ENCODE assay signal across 1 cellular context in genomic region chr19:20923077-20923871, GRCh38.
TF ChIP-seq lines count a peak whose summit lies in the region.

TSS of gene ZNF85 (plus strand) at chr19:20923251. CDS start at chr19:20923401, 150 bp downstream.

TF ChIP-seq in WTC11, 78 proteins besides CTCF, POLR2A, EP300 and RAD21 (continued from another document and continues in another):
- TF ChIP-seq, protein P1, sequence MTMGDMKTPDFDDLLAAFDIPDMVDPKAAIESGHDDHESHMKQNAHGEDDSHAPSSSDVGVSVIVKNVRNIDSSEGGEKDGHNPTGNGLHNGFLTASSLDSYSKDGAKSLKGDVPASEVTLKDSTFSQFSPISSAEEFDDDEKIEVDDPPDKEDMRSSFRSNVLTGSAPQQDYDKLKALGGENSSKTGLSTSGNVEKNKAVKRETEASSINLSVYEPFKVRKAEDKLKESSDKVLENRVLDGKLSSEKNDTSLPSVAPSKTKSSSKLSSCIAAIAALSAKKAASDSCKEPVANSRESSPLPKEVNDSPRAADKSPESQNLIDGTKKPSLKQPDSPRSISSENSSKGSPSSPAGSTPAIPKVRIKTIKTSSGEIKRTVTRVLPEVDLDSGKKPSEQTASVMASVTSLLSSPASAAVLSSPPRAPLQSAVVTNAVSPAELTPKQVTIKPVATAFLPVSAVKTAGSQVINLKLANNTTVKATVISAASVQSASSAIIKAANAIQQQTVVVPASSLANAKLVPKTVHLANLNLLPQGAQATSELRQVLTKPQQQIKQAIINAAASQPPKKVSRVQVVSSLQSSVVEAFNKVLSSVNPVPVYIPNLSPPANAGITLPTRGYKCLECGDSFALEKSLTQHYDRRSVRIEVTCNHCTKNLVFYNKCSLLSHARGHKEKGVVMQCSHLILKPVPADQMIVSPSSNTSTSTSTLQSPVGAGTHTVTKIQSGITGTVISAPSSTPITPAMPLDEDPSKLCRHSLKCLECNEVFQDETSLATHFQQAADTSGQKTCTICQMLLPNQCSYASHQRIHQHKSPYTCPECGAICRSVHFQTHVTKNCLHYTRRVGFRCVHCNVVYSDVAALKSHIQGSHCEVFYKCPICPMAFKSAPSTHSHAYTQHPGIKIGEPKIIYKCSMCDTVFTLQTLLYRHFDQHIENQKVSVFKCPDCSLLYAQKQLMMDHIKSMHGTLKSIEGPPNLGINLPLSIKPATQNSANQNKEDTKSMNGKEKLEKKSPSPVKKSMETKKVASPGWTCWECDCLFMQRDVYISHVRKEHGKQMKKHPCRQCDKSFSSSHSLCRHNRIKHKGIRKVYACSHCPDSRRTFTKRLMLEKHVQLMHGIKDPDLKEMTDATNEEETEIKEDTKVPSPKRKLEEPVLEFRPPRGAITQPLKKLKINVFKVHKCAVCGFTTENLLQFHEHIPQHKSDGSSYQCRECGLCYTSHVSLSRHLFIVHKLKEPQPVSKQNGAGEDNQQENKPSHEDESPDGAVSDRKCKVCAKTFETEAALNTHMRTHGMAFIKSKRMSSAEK (CRISPR knock-in tag; IDR thresholded peaks at IDR 0.05; ENCODE audit: borderline replicate concordance), result no peak
- TF ChIP-seq ZNF416 (CRISPR knock-in tag; IDR thresholded peaks at IDR 0.05) (no peak), NR1H2 (CRISPR knock-in tag; IDR thresholded peaks at IDR 0.05) (no peak), ZNF138 (CRISPR knock-in tag; conservative IDR thresholded peaks at IDR 0.05) (no peak), ZNF317 (CRISPR knock-in tag; IDR thresholded peaks at IDR 0.05; ENCODE audit: borderline replicate concordance, low read depth) (no peak), PRRX2 (CRISPR knock-in tag; IDR thresholded peaks at IDR 0.05) (no peak), SP1 (CRISPR knock-in tag; conservative IDR thresholded peaks at IDR 0.05) (0 out of 2 replicates have a peak, but pooled peaks have one; percentile 30), HMGXB4 (CRISPR knock-in tag; IDR thresholded peaks at IDR 0.05) (peak; percentile 49; the same call in 1 of the 2 replicates), ATF1 (CRISPR knock-in tag; IDR thresholded peaks at IDR 0.05) (no peak), KAT7 (CRISPR knock-in tag; IDR thresholded peaks at IDR 0.05; ENCODE audit: borderline replicate concordance) (no peak), E2F5 (CRISPR knock-in tag; IDR thresholded peaks at IDR 0.05) (no peak), NR3C1 (CRISPR knock-in tag; conservative IDR thresholded peaks at IDR 0.05; ENCODE audit: low read depth) (no peak), ZBTB43 (CRISPR knock-in tag; IDR thresholded peaks at IDR 0.05) (no peak), ZNF671 (CRISPR knock-in tag; IDR thresholded peaks at IDR 0.05) (no peak), JUN (CRISPR knock-in tag; IDR thresholded peaks at IDR 0.05) (0 out of 2 replicates have a peak, but pooled peaks have one; percentile 18), ZNF232 (CRISPR knock-in tag; IDR thresholded peaks at IDR 0.05) (no peak), AR (CRISPR knock-in tag; IDR thresholded peaks at IDR 0.05) (no peak), ZNF425 (CRISPR knock-in tag; conservative IDR thresholded peaks at IDR 0.05) (no peak), TEAD1 (CRISPR knock-in tag; IDR thresholded peaks at IDR 0.05) (no peak), ZNF281 (CRISPR knock-in tag; IDR thresholded peaks at IDR 0.05) (no peak), ATF3 (CRISPR knock-in tag; conservative IDR thresholded peaks at IDR 0.05) (no peak), SMAD4 (CRISPR knock-in tag; IDR thresholded peaks at IDR 0.05) (no peak), GRHL2 (CRISPR knock-in tag; IDR thresholded peaks at IDR 0.05; ENCODE audit: insufficient replicate concordance, severe bottlenecking) (no peak)
- TF ChIP-seq, protein P2, sequence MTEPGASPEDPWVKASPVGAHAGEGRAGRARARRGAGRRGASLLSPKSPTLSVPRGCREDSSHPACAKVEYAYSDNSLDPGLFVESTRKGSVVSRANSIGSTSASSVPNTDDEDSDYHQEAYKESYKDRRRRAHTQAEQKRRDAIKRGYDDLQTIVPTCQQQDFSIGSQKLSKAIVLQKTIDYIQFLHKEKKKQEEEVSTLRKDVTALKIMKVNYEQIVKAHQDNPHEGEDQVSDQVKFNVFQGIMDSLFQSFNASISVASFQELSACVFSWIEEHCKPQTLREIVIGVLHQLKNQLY (CRISPR knock-in tag; IDR thresholded peaks at IDR 0.05), result no peak
- TF ChIP-seq, protein P3, sequence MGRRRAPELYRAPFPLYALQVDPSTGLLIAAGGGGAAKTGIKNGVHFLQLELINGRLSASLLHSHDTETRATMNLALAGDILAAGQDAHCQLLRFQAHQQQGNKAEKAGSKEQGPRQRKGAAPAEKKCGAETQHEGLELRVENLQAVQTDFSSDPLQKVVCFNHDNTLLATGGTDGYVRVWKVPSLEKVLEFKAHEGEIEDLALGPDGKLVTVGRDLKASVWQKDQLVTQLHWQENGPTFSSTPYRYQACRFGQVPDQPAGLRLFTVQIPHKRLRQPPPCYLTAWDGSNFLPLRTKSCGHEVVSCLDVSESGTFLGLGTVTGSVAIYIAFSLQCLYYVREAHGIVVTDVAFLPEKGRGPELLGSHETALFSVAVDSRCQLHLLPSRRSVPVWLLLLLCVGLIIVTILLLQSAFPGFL (CRISPR knock-in tag; IDR thresholded peaks at IDR 0.05; ENCODE audit: borderline replicate concordance), result no peak
- TF ChIP-seq, protein P4, sequence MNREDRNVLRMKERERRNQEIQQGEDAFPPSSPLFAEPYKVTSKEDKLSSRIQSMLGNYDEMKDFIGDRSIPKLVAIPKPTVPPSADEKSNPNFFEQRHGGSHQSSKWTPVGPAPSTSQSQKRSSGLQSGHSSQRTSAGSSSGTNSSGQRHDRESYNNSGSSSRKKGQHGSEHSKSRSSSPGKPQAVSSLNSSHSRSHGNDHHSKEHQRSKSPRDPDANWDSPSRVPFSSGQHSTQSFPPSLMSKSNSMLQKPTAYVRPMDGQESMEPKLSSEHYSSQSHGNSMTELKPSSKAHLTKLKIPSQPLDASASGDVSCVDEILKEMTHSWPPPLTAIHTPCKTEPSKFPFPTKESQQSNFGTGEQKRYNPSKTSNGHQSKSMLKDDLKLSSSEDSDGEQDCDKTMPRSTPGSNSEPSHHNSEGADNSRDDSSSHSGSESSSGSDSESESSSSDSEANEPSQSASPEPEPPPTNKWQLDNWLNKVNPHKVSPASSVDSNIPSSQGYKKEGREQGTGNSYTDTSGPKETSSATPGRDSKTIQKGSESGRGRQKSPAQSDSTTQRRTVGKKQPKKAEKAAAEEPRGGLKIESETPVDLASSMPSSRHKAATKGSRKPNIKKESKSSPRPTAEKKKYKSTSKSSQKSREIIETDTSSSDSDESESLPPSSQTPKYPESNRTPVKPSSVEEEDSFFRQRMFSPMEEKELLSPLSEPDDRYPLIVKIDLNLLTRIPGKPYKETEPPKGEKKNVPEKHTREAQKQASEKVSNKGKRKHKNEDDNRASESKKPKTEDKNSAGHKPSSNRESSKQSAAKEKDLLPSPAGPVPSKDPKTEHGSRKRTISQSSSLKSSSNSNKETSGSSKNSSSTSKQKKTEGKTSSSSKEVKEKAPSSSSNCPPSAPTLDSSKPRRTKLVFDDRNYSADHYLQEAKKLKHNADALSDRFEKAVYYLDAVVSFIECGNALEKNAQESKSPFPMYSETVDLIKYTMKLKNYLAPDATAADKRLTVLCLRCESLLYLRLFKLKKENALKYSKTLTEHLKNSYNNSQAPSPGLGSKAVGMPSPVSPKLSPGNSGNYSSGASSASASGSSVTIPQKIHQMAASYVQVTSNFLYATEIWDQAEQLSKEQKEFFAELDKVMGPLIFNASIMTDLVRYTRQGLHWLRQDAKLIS (CRISPR knock-in tag; IDR thresholded peaks at IDR 0.05; ENCODE audit: borderline replicate concordance), result no peak
- TF ChIP-seq, protein P5, sequence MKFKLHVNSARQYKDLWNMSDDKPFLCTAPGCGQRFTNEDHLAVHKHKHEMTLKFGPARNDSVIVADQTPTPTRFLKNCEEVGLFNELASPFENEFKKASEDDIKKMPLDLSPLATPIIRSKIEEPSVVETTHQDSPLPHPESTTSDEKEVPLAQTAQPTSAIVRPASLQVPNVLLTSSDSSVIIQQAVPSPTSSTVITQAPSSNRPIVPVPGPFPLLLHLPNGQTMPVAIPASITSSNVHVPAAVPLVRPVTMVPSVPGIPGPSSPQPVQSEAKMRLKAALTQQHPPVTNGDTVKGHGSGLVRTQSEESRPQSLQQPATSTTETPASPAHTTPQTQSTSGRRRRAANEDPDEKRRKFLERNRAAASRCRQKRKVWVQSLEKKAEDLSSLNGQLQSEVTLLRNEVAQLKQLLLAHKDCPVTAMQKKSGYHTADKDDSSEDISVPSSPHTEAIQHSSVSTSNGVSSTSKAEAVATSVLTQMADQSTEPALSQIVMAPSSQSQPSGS (CRISPR knock-in tag; IDR thresholded peaks at IDR 0.05; ENCODE audit: borderline replicate concordance, low read depth), result no peak
